8 cellular contexts compared by ENCODE assay signal in genomic region chr12:6370994-6371754, GRCh38. TPM values are rescaled to one million over a fixed set of nuclear protein-coding genes. Genes with fewer than 3 reads are reported as not detected.
DNase-seq lines count a peak whose midpoint lies in the region; TF ChIP-seq lines count a peak whose summit lies in the region.

No MANE protein-coding gene starts in this region.

- no peak for TF ChIP-seq EP300 in transverse colon (IDR thresholded peaks at IDR 0.05; ENCODE audit: low read depth)

- WGBS in iPS DF 6.9 (ENCODE audit: insufficient coverage, insufficient read length): no CpG with 5 or more reads among the region's 15 CpGs
- WGBS in transverse colon (ENCODE audit: low coverage in 1 of 2), 2 donors: 8 to 47% methylated on average over 2 to 12 of the region's 15 CpGs

- intact Hi-C loops in transverse colon (cut with DNase I; ENCODE audit: low total_unique reads): no loop called here

- no peak for TF ChIP-seq CTCF in transverse colon (IDR thresholded peaks at IDR 0.05)

- DNase-seq in ACHN (peak; percentile 99), KBM-7 (peak; percentile 67), SW 1271 (lab: John Stamatoyannopoulos, UW) (peak; percentile 70 to 88), iPS DF 6.9 (ENCODE audit: low read depth, low spot score) (peak; percentile 82), transverse colon (peak; percentile 84), epidermal melanocyte (ENCODE audit: insufficient read length, low spot score) (no peak), hepatic stellate cell (ENCODE audit: low spot score) (no peak)
- no peak for DNase-seq in stimulated activated CD4-positive, alpha-beta T cell treated with anti-CD3 and anti-CD28 coated beads, Interleukin-12 subunit alpha, Interleukin-12 subunit beta, amount 100 ng/mL, for 4 hours

- H3K27ac ChIP-seq in iPS DF 6.9 (ENCODE audit: low read length): peak overlapping the region; percentile 28
- peak overlapping the region; percentile 87 to 93 (median 89) for H3K27ac ChIP-seq in transverse colon

- no peak overlapping the region for H3K4me3 ChIP-seq in iPS DF 6.9 (ENCODE audit: low read length)
- H3K4me3 ChIP-seq in transverse colon: peak overlapping the region in 2 of 4 donors; percentile 11 to 49

- H3K27me3 ChIP-seq in iPS DF 6.9 (ENCODE audit: control insufficient read depth, insufficient read depth, low read length) (no peaks in the 10 kb centered on the region), transverse colon (no peaks in the 10 kb centered on the region)

- H3K4me1 ChIP-seq in iPS DF 6.9 (ENCODE audit: control insufficient read depth, insufficient read depth, low read length): peaks cover 6% of the 10 kb centered on the region
- H3K4me1 ChIP-seq in transverse colon: peaks cover 17 to 71% (median 41%) of the 10 kb centered on the region in 4 donors

- H3K9me3 ChIP-seq in iPS DF 6.9 (ENCODE audit: control insufficient read depth, insufficient read depth, low read length) (no peaks in the 10 kb centered on the region), transverse colon (no peaks in the 10 kb centered on the region)

- in situ Hi-C loops in ACHN (cut with HindIII; ENCODE audit: low pct_ligation_motif_present, low pct_unique_long_range_greater_than_20kb, low sequenced_read_pairs): no loop called here
- in situ Hi-C loops in KBM-7 (cut with MboI; ENCODE audit: low pct_unique_long_range_greater_than_20kb, low sequenced_read_pairs): no loop called here
- in situ Hi-C loops in transverse colon (cut with MboI; ENCODE audit: low pct_ligation_motif_present in 1 of 4, low pct_unique_long_range_greater_than_20kb in 1 of 4, low sequenced_read_pairs in 3 of 4): no loop called here

- TF ChIP-seq POLR2A in transverse colon (IDR thresholded peaks at IDR 0.05): peak; percentile 85

- H3K36me3 ChIP-seq in iPS DF 6.9 (ENCODE audit: control insufficient read depth, insufficient read depth, low read length) (no peaks in the 10 kb centered on the region), transverse colon (no peaks in the 10 kb centered on the region)

RNA-seq across cellular contexts. Expression of gene SCNN1A, which starts 4.2 kb away (rescaled TPM):
- 100 to 1,000 TPM; 151 to 757 (median 502) TPM for total RNA-seq in transverse colon

RNA-seq across cellular contexts. Expression of gene LTBR, which starts 12.8 kb away (rescaled TPM):
- total RNA-seq in transverse colon: 100 to 1,000 TPM; 148 to 367 (median 208) TPM

RNA-seq across cellular contexts. Expression of gene TNFRSF1A, which starts 29.3 kb away (rescaled TPM):
- total RNA-seq in transverse colon: 100 to 1,000 TPM; 229 to 317 (median 258) TPM

Comparison
In these comparisons a context has a peak if more than half of its experiments do, and no peak if none do; other contexts are left out.
1. DNase-seq: peak in ACHN (single experiment), KBM-7 (single experiment), SW 1271 (2 of 2), iPS DF 6.9 (single experiment) and transverse colon (single experiment); none in stimulated activated CD4-positive, alpha-beta T cell treated with anti-CD3 and anti-CD28 coated beads, Interleukin-12 subunit alpha, Interleukin-12 subunit beta, amount 100 ng/mL, for 4 hours (single experiment), epidermal melanocyte (single experiment) and hepatic stellate cell (single experiment).